In genomic region chr15:28191832-28192231, GRCh38 we compare ENCODE assay signal across 10 cellular contexts.
DNase-seq lines count a peak whose midpoint lies in the region; ATAC-seq and TF ChIP-seq lines count a peak whose summit lies in the region.
"Had no signal": no experiment of that assay in that cellular context is flagged by ENCODE, and none has a peak within 500 bp of the region (broad histone marks: within the 10 kb centered on the region; RNA-seq: fewer than 3 reads in every experiment).

No MANE protein-coding gene starts in this region.

- no peak overlapping the region; a peak in 1 of 22 replicates for H3K27ac ChIP-seq in BLaER1 treated with 17β-estradiol and CSF1 and Interleukin-3, amounts not matched to agents 10 nM and 100 nM
- H3K27ac ChIP-seq in ovary: no peak overlapping the region
- H3K27ac ChIP-seq: right lobe of liver had no signal

- TF ChIP-seq POLR2A in ovary (IDR thresholded peaks at IDR 0.05): no peak

- POLR2A ChIA-PET in activated CD8-positive, alpha-beta T cell treated with anti-CD3 and anti-CD28 coated beads, Interleukin-2, amount 10 ng/mL, durations not matched to agents 7 days and 5 days (lab: Charles Lee): no interaction called here

- DNase-seq in SHP77 treated with DMSO at 0.1 percent for 48 hours (lab: John Stamatoyannopoulos, UW) (peak; percentile 1), globus pallidus (ENCODE audit: low spot score) (peak; percentile 69), ovary (peak; percentile 46 to 79 (median 67))
- DNase-seq in activated CD8-positive, alpha-beta T cell treated with anti-CD3 and anti-CD28 coated beads, Interleukin-2, amount 10 ng/mL, durations not matched to agents 7 days and 5 days: no peak
- DNase-seq in activated CD4-positive, alpha-beta T cell treated with anti-CD3 and anti-CD28 coated beads for 48 hours: no peak
- DNase-seq in activated CD4-positive, alpha-beta T cell treated with anti-CD3 and anti-CD28 coated beads, Interleukin-2, amount 50 U/mL, for 1 hour: no peak
- DNase-seq: activated naive CD8-positive, alpha-beta T cell treated with anti-CD3 and anti-CD28 coated beads, Interleukin-2, amount 10 ng/mL, durations not matched to agents 7 days and 5 days; right lobe of liver had no signal

- H3K27ac Mint-ChIP-seq in activated CD8-positive, alpha-beta T cell treated with anti-CD3 and anti-CD28 coated beads, Interleukin-2, amount 10 ng/mL, durations not matched to agents 7 days and 5 days: no peak overlapping the region
- H3K27ac Mint-ChIP-seq: activated naive CD8-positive, alpha-beta T cell treated with anti-CD3 and anti-CD28 coated beads, Interleukin-2, amount 10 ng/mL, durations not matched to agents 7 days and 5 days had no signal

- H3K4me3 Mint-ChIP-seq in activated CD8-positive, alpha-beta T cell treated with anti-CD3 and anti-CD28 coated beads, Interleukin-2, amount 10 ng/mL, durations not matched to agents 7 days and 5 days: no peak overlapping the region
- H3K4me3 Mint-ChIP-seq: activated naive CD8-positive, alpha-beta T cell treated with anti-CD3 and anti-CD28 coated beads, Interleukin-2, amount 10 ng/mL, durations not matched to agents 7 days and 5 days had no signal

- peak overlapping the region in 6 of 11 experiments; percentile 10 to 49 (median 28); a peak in 8 of 22 replicates for H3K4me2 ChIP-seq in BLaER1 treated with 17β-estradiol and CSF1 and Interleukin-3, amounts not matched to agents 10 nM and 100 nM

- H4K20me1 ChIP-seq in BLaER1 treated with 17β-estradiol and CSF1 and Interleukin-3, amounts not matched to agents 10 nM and 100 nM: no peaks in the 10 kb centered on the region

- CTCF ChIA-PET in activated CD8-positive, alpha-beta T cell treated with anti-CD3 and anti-CD28 coated beads, Interleukin-2, amount 10 ng/mL, durations not matched to agents 7 days and 5 days (lab: Charles Lee): no interaction called here

- no peaks in the 10 kb centered on the region for H3K27me3 ChIP-seq in BLaER1 treated with 17β-estradiol and CSF1 and Interleukin-3, amounts not matched to agents 10 nM and 100 nM
- H3K27me3 ChIP-seq in ovary: no peaks in the 10 kb centered on the region
- H3K27me3 ChIP-seq: right lobe of liver had no signal

- no peak overlapping the region for H3K4me3 ChIP-seq in BLaER1 treated with 17β-estradiol and CSF1 and Interleukin-3, amounts not matched to agents 10 nM and 100 nM
- no peak overlapping the region for H3K4me3 ChIP-seq in ovary
- H3K4me3 ChIP-seq: right lobe of liver had no signal

- peaks cover 25% of the 10 kb centered on the region for H3K36me3 Mint-ChIP-seq in activated CD8-positive, alpha-beta T cell treated with anti-CD3 and anti-CD28 coated beads, Interleukin-2, amount 10 ng/mL, durations not matched to agents 7 days and 5 days (ENCODE audit: low read depth)

- intact Hi-C loops in ovary (cut with DNase I): no loop called here

- H3K27me3 Mint-ChIP-seq in activated CD8-positive, alpha-beta T cell treated with anti-CD3 and anti-CD28 coated beads, Interleukin-2, amount 10 ng/mL, durations not matched to agents 7 days and 5 days (ENCODE audit: low read depth): no peaks in the 10 kb centered on the region
- H3K27me3 Mint-ChIP-seq: activated naive CD8-positive, alpha-beta T cell treated with anti-CD3 and anti-CD28 coated beads, Interleukin-2, amount 10 ng/mL, durations not matched to agents 7 days and 5 days had no signal

- ATAC-seq in activated CD8-positive, alpha-beta T cell treated with anti-CD3 and anti-CD28 coated beads, Interleukin-2, amount 10 ng/mL, durations not matched to agents 7 days and 5 days: no peak
- no peak for ATAC-seq in HG02678 (IDR thresholded peaks at IDR 0.05; ENCODE audit: unreplicated experiment)

- H3K4me1 ChIP-seq in BLaER1 treated with 17β-estradiol and CSF1 and Interleukin-3, amounts not matched to agents 10 nM and 100 nM: peaks cover 0 to 14% (median 8%) of the 10 kb centered on the region in 10 experiments; a peak in 12 of 20 replicates
- H3K4me1 ChIP-seq in ovary (ENCODE audit: insufficient read depth): peaks cover 3% of the 10 kb centered on the region
- H3K4me1 ChIP-seq: right lobe of liver had no signal

- no peaks in the 10 kb centered on the region for H3K9me3 Mint-ChIP-seq in activated CD8-positive, alpha-beta T cell treated with anti-CD3 and anti-CD28 coated beads, Interleukin-2, amount 10 ng/mL, durations not matched to agents 7 days and 5 days (ENCODE audit: insufficient read depth)
- H3K9me3 Mint-ChIP-seq: activated naive CD8-positive, alpha-beta T cell treated with anti-CD3 and anti-CD28 coated beads, Interleukin-2, amount 10 ng/mL, durations not matched to agents 7 days and 5 days had no signal

- H3K9ac ChIP-seq in BLaER1 treated with 17β-estradiol and CSF1 and Interleukin-3, amounts not matched to agents 10 nM and 100 nM: no peak overlapping the region

- peaks cover 61 to 88% (median 70%) of the 10 kb centered on the region in 11 experiments for H3K36me3 ChIP-seq in BLaER1 treated with 17β-estradiol and CSF1 and Interleukin-3, amounts not matched to agents 10 nM and 100 nM
- no peaks in the 10 kb centered on the region for H3K36me3 ChIP-seq in ovary

- H3K4me1 Mint-ChIP-seq in activated CD8-positive, alpha-beta T cell treated with anti-CD3 and anti-CD28 coated beads, Interleukin-2, amount 10 ng/mL, durations not matched to agents 7 days and 5 days (ENCODE audit: low read depth): peaks cover 6% of the 10 kb centered on the region

- no peak for TF ChIP-seq EP300 in ovary (IDR thresholded peaks at IDR 0.05)

- peak in 2 of 3 donors; percentile 10 to 28 for TF ChIP-seq CTCF in ovary (IDR thresholded peaks at IDR 0.05)

- WGBS in ovary, 3 donors: 9 to 25% (median 11%) methylated on average over 15 of the region's 15 CpGs

- H3K9me3 ChIP-seq in BLaER1 treated with 17β-estradiol and CSF1 and Interleukin-3, amounts not matched to agents 10 nM and 100 nM (replicated peaks in 1 of 11): peaks cover 0 to 4% (median 0%) of the 10 kb centered on the region in 11 experiments; a peak in 1 of 22 replicates
- no peaks in the 10 kb centered on the region for H3K9me3 ChIP-seq in ovary
- H3K9me3 ChIP-seq: right lobe of liver had no signal

Comparison
In these comparisons a context has a peak if more than half of its experiments do, and no peak if none do; other contexts are left out.
1. DNase-seq: peak in SHP77 treated with DMSO at 0.1 percent for 48 hours (single experiment), globus pallidus (single experiment) and ovary (5 of 5); none in activated CD8-positive, alpha-beta T cell treated with anti-CD3 and anti-CD28 coated beads, Interleukin-2, amount 10 ng/mL, durations not matched to agents 7 days and 5 days (single experiment), activated CD4-positive, alpha-beta T cell treated with anti-CD3 and anti-CD28 coated beads for 48 hours (single experiment) and activated CD4-positive, alpha-beta T cell treated with anti-CD3 and anti-CD28 coated beads, Interleukin-2, amount 50 U/mL, for 1 hour (single experiment).